ENCODE assay signal across 8 cellular contexts in genomic region chr3:49413338-49413734, GRCh38. TPM values are rescaled to one million over a fixed set of nuclear protein-coding genes. Genes with fewer than 3 reads are reported as not detected.
DNase-seq lines count a peak whose midpoint lies in the region; ATAC-seq and TF ChIP-seq lines count a peak whose summit lies in the region.

No MANE protein-coding gene starts in this region.

- no peak overlapping the region for H2AK5ac ChIP-seq in trophoblast cell (ENCODE audit: low read length)

- H3K4me1 ChIP-seq in DND-41 (ENCODE audit: insufficient read depth, low read length): peaks cover 79% of the 10 kb centered on the region
- H3K4me1 ChIP-seq in trophoblast cell (ENCODE audit: control insufficient read depth in 1 of 2, insufficient read depth in 2 of 2, low read length in 2 of 2): peaks cover 23 to 34% of the 10 kb centered on the region in 2 experiments

- DNase-seq in DND-41 (no peak), RWPE1 (ENCODE audit: low spot score) (no peak), epithelial cell of esophagus (ENCODE audit: low read depth) (no peak), trophoblast cell (no peak), globus pallidus (ENCODE audit: low spot score) (no peak), COLO829 (ENCODE audit: low spot score) (no peak)
- no peak for DNase-seq in stimulated activated naive CD4-positive, alpha-beta T cell (lab: John Stamatoyannopoulos, UW)

- no peak overlapping the region for H3K18ac ChIP-seq in trophoblast cell (ENCODE audit: low read length)

- H3K27me3 ChIP-seq in DND-41 (ENCODE audit: insufficient read depth, low read length, poor library complexity): no peaks in the 10 kb centered on the region
- H3K27me3 ChIP-seq in trophoblast cell (ENCODE audit: insufficient read depth, low read length): no peaks in the 10 kb centered on the region

- H4K12ac ChIP-seq in trophoblast cell (ENCODE audit: low read depth, low read length): no peak overlapping the region

- no peak overlapping the region for H3K14ac ChIP-seq in trophoblast cell (ENCODE audit: low read length)

- no peak overlapping the region for H2BK120ac ChIP-seq in trophoblast cell (ENCODE audit: insufficient read depth, low read length, poor library complexity)

- TF ChIP-seq CTCF in DND-41 (IDR thresholded peaks at IDR 0.05; ENCODE audit: borderline replicate concordance, extremely low read depth, low read length, poor library complexity, severe bottlenecking) (no peak), RWPE1 (conservative IDR thresholded peaks at IDR 0.05; ENCODE audit: low read depth) (no peak), epithelial cell of esophagus (IDR thresholded peaks at IDR 0.05; ENCODE audit: insufficient read depth, low read depth, low read length, missing control alignments) (no peak)

- no peak overlapping the region for H2BK12ac ChIP-seq in trophoblast cell (ENCODE audit: low read length)

- H3K23ac ChIP-seq in trophoblast cell (ENCODE audit: low read length): no peak overlapping the region

- H3K9ac ChIP-seq in DND-41 (ENCODE audit: low read depth, low read length) (peak overlapping the region; percentile 90), trophoblast cell (ENCODE audit: low read length) (no peak overlapping the region)

- H2AFZ ChIP-seq in DND-41 (ENCODE audit: low read depth, low read length) (no peak overlapping the region), trophoblast cell (ENCODE audit: insufficient read depth, low read length, poor library complexity) (no peak overlapping the region)

- peak overlapping the region; percentile 85 for H3K4me2 ChIP-seq in DND-41 (ENCODE audit: insufficient read depth, low read length)
- peak overlapping the region; percentile 87 for H3K4me2 ChIP-seq in trophoblast cell (ENCODE audit: low read length)

- POLR2A ChIA-PET in RWPE1 (lab: Yijun Ruan, JAX; ENCODE audit: low non-redundant PET): no interaction called here

- H3K27ac ChIP-seq in DND-41 (ENCODE audit: low read length) (peak overlapping the region; percentile 97), RWPE1 (peak overlapping the region; percentile 96), trophoblast cell (ENCODE audit: low read depth, low read length) (no peak overlapping the region)

- WGBS in trophoblast cell (ENCODE audit: extremely low coverage, insufficient coverage, insufficient read length): no CpG with 5 or more reads among the region's 6 CpGs

- peaks cover 19% of the 10 kb centered on the region for H3K79me1 ChIP-seq in trophoblast cell (ENCODE audit: low read length)

- no peak overlapping the region for H4K8ac ChIP-seq in trophoblast cell (ENCODE audit: low read depth, low read length)

- H3K36me3 ChIP-seq in DND-41 (ENCODE audit: insufficient read depth, low read length) (peaks cover 25% of the 10 kb centered on the region), trophoblast cell (ENCODE audit: control insufficient read depth in 1 of 2, insufficient read depth in 2 of 2, low read length in 2 of 2) (peaks cover 2 to 11% of the 10 kb centered on the region in 2 experiments)

- CTCF ChIA-PET in RWPE1 (lab: Yijun Ruan, JAX): no interaction called here

- ATAC-seq in DND-41 (ENCODE audit: insufficient read depth, low read depth) (no peak), HG02642 (IDR thresholded peaks at IDR 0.05; ENCODE audit: poor library complexity, unreplicated experiment) (no peak)

- H3K9me3 ChIP-seq in DND-41 (ENCODE audit: insufficient read depth, low read length, severe bottlenecking): no peaks in the 10 kb centered on the region
- peaks cover 2% of the 10 kb centered on the region for H3K9me3 ChIP-seq in trophoblast cell (ENCODE audit: insufficient read depth, low read depth, low read length)

- H3K4ac ChIP-seq in trophoblast cell (ENCODE audit: low read depth, low read length): no peak overlapping the region

- peak overlapping the region in 1 of 2 experiments; percentile 91; a peak in 2 of 4 replicates for H3K4me3 ChIP-seq in DND-41 (ENCODE audit: low read depth in 1 of 2, low read length in 2 of 2)
- peak overlapping the region; percentile 91 for H3K4me3 ChIP-seq in epithelial cell of esophagus (ENCODE audit: low read length)
- H3K4me3 ChIP-seq in trophoblast cell (ENCODE audit: low read depth, low read length): no peak overlapping the region

- H3K79me2 ChIP-seq in DND-41 (ENCODE audit: insufficient read depth, low read length) (peaks cover 63% of the 10 kb centered on the region), trophoblast cell (ENCODE audit: control insufficient read depth, insufficient read depth, low read length, poor library complexity) (peaks cover 18% of the 10 kb centered on the region)

- peaks cover 36% of the 10 kb centered on the region for H4K20me1 ChIP-seq in DND-41 (ENCODE audit: insufficient read depth, low read length)

- H4K91ac ChIP-seq in trophoblast cell (ENCODE audit: low read depth, low read length): no peak overlapping the region

- H2BK5ac ChIP-seq in trophoblast cell (ENCODE audit: low read depth, low read length, poor library complexity): no peak overlapping the region

RNA-seq across cellular contexts. Expression of gene TCTA, which starts 1.1 kb away (rescaled TPM):
- 6.3 and 6.5 TPM in 2 replicates for polyA plus RNA-seq in trophoblast cell (2013)

RNA-seq across cellular contexts. Expression of gene RHOA, which starts 1.6 kb away (rescaled TPM):
- 556 and 567 TPM in 2 replicates for polyA plus RNA-seq in trophoblast cell (2013)

RNA-seq across cellular contexts. Expression of gene AMT, which starts 8.9 kb away (rescaled TPM):
- polyA plus RNA-seq in trophoblast cell (2013): 8.2 and 8.8 TPM in 2 replicates

RNA-seq across cellular contexts. Expression of gene NICN1, which starts 15.8 kb away (rescaled TPM):
- 11.3 and 12.5 TPM in 2 replicates for polyA plus RNA-seq in trophoblast cell (2013)

RNA-seq across cellular contexts. Expression of gene GPX1, which starts 55.2 kb away (rescaled TPM):
- 163 and 164 TPM in 2 replicates for polyA plus RNA-seq in trophoblast cell (2013)
